ENCODE assay signal across 7 cellular contexts in the genomic region with DNA sequence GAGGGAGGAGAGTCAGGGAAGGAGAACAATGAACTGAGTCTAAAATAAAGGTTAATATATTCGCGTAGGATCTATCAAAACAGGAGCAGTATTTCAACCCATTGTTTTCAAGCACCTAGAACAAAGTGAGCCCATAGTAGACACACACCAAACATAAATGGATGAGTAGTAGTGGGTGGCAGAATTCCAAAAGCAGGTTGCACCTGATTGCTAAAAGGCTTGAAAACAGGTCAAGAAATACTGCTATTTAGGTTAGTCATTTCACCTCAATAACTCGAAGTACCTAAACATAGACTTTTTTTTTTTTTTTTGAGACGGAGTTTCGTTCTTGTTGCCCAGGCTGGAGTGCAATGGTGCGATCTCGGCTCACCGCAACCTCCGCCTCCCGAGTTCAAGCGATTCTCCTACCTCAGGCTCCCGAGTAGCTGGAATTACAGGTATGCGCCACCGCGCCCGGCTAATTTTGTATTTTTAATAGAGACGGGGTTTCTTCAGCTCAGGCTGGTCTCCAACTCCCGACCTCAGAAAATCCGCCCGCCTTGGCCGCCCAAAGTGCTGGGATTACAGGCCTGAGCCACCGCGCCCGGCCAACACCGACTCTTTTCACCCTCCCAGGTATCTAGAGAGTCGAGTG. TPM values are rescaled to one million over a fixed set of nuclear protein-coding genes. Genes with fewer than 3 reads are reported as not detected.
A peak's percentile ranks its signal among the peaks of the same experiment; 100 is the strongest.
DNase-seq lines count a peak whose midpoint lies in the region; ATAC-seq and TF ChIP-seq lines count a peak whose summit lies in the region.

No MANE protein-coding gene starts in this region.

- DNase-seq in HFF-Myc (ENCODE audit: extremely low read depth, low read depth) (no peak), SJSA1 (ENCODE audit: low read depth in 1 of 2, low spot score in 2 of 2) (no peak), fibroblast of villous mesenchyme (ENCODE audit: low read depth) (no peak), gastrocnemius medialis (no peak), NCI-H82 (lab: John Stamatoyannopoulos, UW) (no peak), HAP-1 (ENCODE audit: low spot score in 2 of 2) (no peak)

- no peak for TF ChIP-seq POLR2A in gastrocnemius medialis (IDR thresholded peaks at IDR 0.05)

- in situ Hi-C loops in gastrocnemius medialis (cut with MboI; ENCODE audit: low sequenced_read_pairs in 4 of 4), result loop anchor here in 2 of 4 donors (5.0 kb wide), 1 partner anchor 68 kb away; the partner anchor contains the start of gene ANO10 (in 2 of the 2)
- in situ Hi-C loops in HAP-1 (cut with MboI; ENCODE audit: low sequenced_read_pairs), result no loop called here

- H3K4me3 ChIP-seq in HFF-Myc (replicated peaks; ENCODE audit: low read depth, low read length) (peak overlapping the region; percentile 62), SJSA1 (peak overlapping the region; percentile 77), fibroblast of villous mesenchyme (ENCODE audit: low read depth, low read length) (peak overlapping the region; percentile 82), gastrocnemius medialis (peak overlapping the region; percentile 66 to 93 (median 76)), HAP-1 (no peak overlapping the region; the same call in 1 of the 2 replicates)

- intact Hi-C loops in gastrocnemius medialis (cut with DNase I; ENCODE audit: low total_unique reads), result loop anchor here (1.0 to 10.0 kb wide), 5 partner anchors 19 to 1105 kb away; partner anchors contain the start of genes ANO10, SEC22C and SNRK

- H3K36me3 ChIP-seq in SJSA1, result peaks cover 5% of the 10 kb centered on the region; the same call in 1 of the 2 replicates
- no peaks in the 10 kb centered on the region for H3K36me3 ChIP-seq in gastrocnemius medialis
- no peaks in the 10 kb centered on the region for H3K36me3 ChIP-seq in HAP-1 (replicated peaks)

- H3K9me3 ChIP-seq in SJSA1 (replicated peaks) (no peaks in the 10 kb centered on the region), gastrocnemius medialis (no peaks in the 10 kb centered on the region), HAP-1 (no peaks in the 10 kb centered on the region)

- H3K27ac ChIP-seq in SJSA1 (no peak overlapping the region), gastrocnemius medialis (peak overlapping the region in 3 of 4 donors; percentile 82 to 91 (median 89))

- ATAC-seq in gastrocnemius medialis (no peak), HG03439 (IDR thresholded peaks at IDR 0.05; ENCODE audit: unreplicated experiment) (no peak)

- TF ChIP-seq CTCF in HFF-Myc (IDR thresholded peaks at IDR 0.05; ENCODE audit: low read depth, low read length, missing control alignments) (no peak), fibroblast of villous mesenchyme (IDR thresholded peaks at IDR 0.05; ENCODE audit: insufficient read depth, low read depth, low read length) (no peak), gastrocnemius medialis (IDR thresholded peaks at IDR 0.05 in 4 of 5, conservative IDR thresholded peaks at IDR 0.05 in 1 of 5) (no peak)

- H3K27me3 ChIP-seq in SJSA1 (replicated peaks) (no peaks in the 10 kb centered on the region), gastrocnemius medialis (no peaks in the 10 kb centered on the region), HAP-1 (ENCODE audit: low read depth) (no peaks in the 10 kb centered on the region)

- H3K4me1 ChIP-seq in SJSA1 (replicated peaks) (peaks cover 17% of the 10 kb centered on the region), gastrocnemius medialis (peaks cover 20 to 28% of the 10 kb centered on the region in 2 donors), HAP-1 (peaks cover 15% of the 10 kb centered on the region)

RNA-seq across cellular contexts. Expression of gene ABHD5, which starts 0.9 kb away (rescaled TPM):
- total RNA-seq in SJSA1 (2014; rRNA removed; shearing (Covaris generic)), result 14.7 and 18.6 TPM in 2 replicates
- total RNA-seq in fibroblast of villous mesenchyme (14.8 and 25.9 TPM in 2 replicates), gastrocnemius medialis (10 to 100 TPM; 18.6 to 43.7 (median 33.7) TPM)
